12 cellular contexts compared by ENCODE assay signal in genomic region chr11:67033661-67034166, GRCh38. TPM values are rescaled to one million over a fixed set of nuclear protein-coding genes. Genes with fewer than 3 reads are reported as not detected.
DNase-seq lines count a peak whose midpoint lies in the region; ATAC-seq, FAIRE-seq and TF ChIP-seq lines count a peak whose summit lies in the region.
"Had no signal": no experiment of that assay in that cellular context is flagged by ENCODE, and none has a peak within 500 bp of the region (broad histone marks: within the 10 kb centered on the region; RNA-seq: fewer than 3 reads in every experiment).

No MANE protein-coding gene starts in this region.

- DNase-seq in GM12892 (ENCODE audit: insufficient read length) (no peak), RPMI7951 (ENCODE audit: low read depth) (peak; percentile 99), fibroblast of gingiva (ENCODE audit: low read depth) (peak; percentile 97), skeletal muscle cell (ENCODE audit: low read depth) (peak; percentile 92), NCI-H748 (lab: John Stamatoyannopoulos, UW; ENCODE audit: unreplicated experiment) (no peak), mesenteric fat pad (ENCODE audit: low spot score) (no peak), SW 1271 (lab: John Stamatoyannopoulos, UW) (no peak)
- DNase-seq: activated CD4-positive, alpha-beta T cell treated with anti-CD3 and anti-CD28 coated beads, Interleukin-2, amount 50 U/mL, for 48 hours; natural killer cell had no signal

- no peak for TF ChIP-seq POLR2A in GM12892 (IDR thresholded peaks at IDR 0.05; ENCODE audit: low read depth, low read length)

- H3K4me3 ChIP-seq in skeletal muscle cell (ENCODE audit: low read depth, low read length), result no peak overlapping the region
- H3K4me3 ChIP-seq: GM12878 had no signal

- ATAC-seq in GM19351 (IDR thresholded peaks at IDR 0.05; ENCODE audit: unreplicated experiment), result no peak
- ATAC-seq: GM12878, natural killer cell had no signal

- FAIRE-seq in GM12892 (lab: Jason Lieb, UNC), result peak; percentile 5
- FAIRE-seq: endometrium, GM12878 had no signal

RNA-seq across cellular contexts. Expression of gene SYT12, which starts 10.8 kb away (rescaled TPM):
- 0.30 TPM for polyA plus RNA-seq in GM12892 (2012; ENCODE audit: missing spikeins)
- under 0.01 and 0.60 TPM in 2 replicates for total RNA-seq in RPMI7951 (2014; rRNA removed; shearing (Covaris generic))
- total RNA-seq in mesenteric fat pad, result 3.1 TPM
- total RNA-seq: natural killer cell had no signal

RNA-seq across cellular contexts. Expression of gene RHOD, which starts 22.9 kb away (rescaled TPM):
- 1.2 TPM for polyA plus RNA-seq in GM12892 (2012; ENCODE audit: missing spikeins)
- total RNA-seq in RPMI7951 (2014; rRNA removed; shearing (Covaris generic)), result 3.1 and 3.9 TPM in 2 replicates
- total RNA-seq in mesenteric fat pad, result 22.2 TPM
- total RNA-seq: natural killer cell had no signal

RNA-seq across cellular contexts. Expression of gene C11orf86, which starts 58.6 kb away (rescaled TPM):
- not detected for polyA plus RNA-seq in GM12892 (2012; ENCODE audit: missing spikeins)
- not detected in 2 replicates for total RNA-seq in RPMI7951 (2014; rRNA removed; shearing (Covaris generic))
- 0.64 TPM for total RNA-seq in mesenteric fat pad
- total RNA-seq: GM12878, natural killer cell had no signal
- polyA plus RNA-seq: GM12878 had no signal

Comparison
In these comparisons a context has a peak if more than half of its experiments do, and no peak if none do; other contexts are left out.
1. DNase-seq: peak in RPMI7951 (single experiment), fibroblast of gingiva (single experiment) and skeletal muscle cell (single experiment); none in GM12892 (single experiment), NCI-H748 (single experiment), mesenteric fat pad (single experiment) and SW 1271 (0 of 2).